In the genomic region with DNA sequence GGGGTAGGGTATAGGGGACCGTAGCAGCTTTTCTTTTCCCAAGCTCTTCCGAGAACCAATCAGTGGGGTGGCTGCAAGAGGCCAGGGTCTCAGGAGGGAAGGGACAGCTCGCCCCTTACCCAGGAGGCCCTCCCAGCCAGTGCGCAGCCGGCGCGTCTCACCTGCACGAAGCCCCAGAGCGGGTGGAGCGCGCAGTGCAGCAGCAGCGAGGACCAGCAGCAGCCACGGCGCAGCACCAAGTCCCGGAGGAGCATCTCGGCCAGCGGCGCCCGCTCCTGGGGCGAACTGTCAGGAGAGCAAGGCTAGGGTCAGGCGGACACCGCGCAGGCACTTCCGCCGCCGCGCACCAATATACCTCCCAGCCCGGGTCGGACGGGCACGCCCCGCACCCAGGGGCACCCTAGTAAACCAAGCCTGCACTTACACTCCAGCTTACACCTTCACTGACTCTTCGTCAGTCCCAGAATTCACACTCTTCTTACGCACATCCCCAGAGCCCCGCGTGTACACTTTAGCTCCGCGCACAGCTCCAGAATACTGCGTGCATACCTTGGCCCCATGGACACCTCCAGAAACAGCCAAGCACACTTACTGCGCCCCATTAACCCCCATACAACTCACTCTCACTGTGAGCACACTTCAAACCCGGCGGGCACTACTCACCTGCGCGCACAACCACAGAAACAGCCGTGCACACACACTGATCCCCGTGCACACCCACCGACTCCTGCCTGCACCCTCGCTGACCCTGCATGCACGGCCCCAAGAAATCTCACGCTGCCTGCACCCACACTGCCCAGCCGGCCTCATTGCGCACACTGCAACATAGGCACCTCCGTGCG, we compare ENCODE assay signal across 10 cellular contexts. TPM values are rescaled to one million over a fixed set of nuclear protein-coding genes. Genes with fewer than 3 reads are reported as not detected.
DNase-seq lines count a peak whose midpoint lies in the region; ATAC-seq and TF ChIP-seq lines count a peak whose summit lies in the region.
"Had no signal": no experiment of that assay in that cellular context is flagged by ENCODE, and none has a peak within 500 bp of the region (broad histone marks: within the 10 kb centered on the region; RNA-seq: fewer than 3 reads in every experiment).

No MANE protein-coding gene starts in this region.

- H3K27ac ChIP-seq in HUES64 (ENCODE audit: low read depth, low read length), result no peak overlapping the region
- no peak overlapping the region for H3K27ac ChIP-seq in colonic mucosa
- no peak overlapping the region for H3K27ac ChIP-seq in lower lobe of right lung
- peak overlapping the region; percentile 88 for H3K27ac ChIP-seq in stomach smooth muscle (ENCODE audit: low read length)

- WGBS in HUES64, result 3% methylated on average over 54 of the region's 54 CpGs

- intact Hi-C loops in colonic mucosa (cut with DNase I) (no loop called here), lower lobe of right lung (cut with DNase I) (no loop called here)

- H3K27me3 ChIP-seq in HUES64 (ENCODE audit: insufficient read depth, low read length) (peaks cover 37% of the 10 kb centered on the region), colonic mucosa (peaks cover 16% of the 10 kb centered on the region), lower lobe of right lung (ENCODE audit: low read depth) (peaks cover 34% of the 10 kb centered on the region), stomach smooth muscle (ENCODE audit: control insufficient read depth in 1 of 2, insufficient read depth in 2 of 2, low read length in 2 of 2) (no peaks in the 10 kb centered on the region)

- H3K36me3 ChIP-seq in HUES64 (ENCODE audit: insufficient read depth, low read length), result no peaks in the 10 kb centered on the region
- H3K36me3 ChIP-seq in colonic mucosa, result no peaks in the 10 kb centered on the region
- no peaks in the 10 kb centered on the region for H3K36me3 ChIP-seq in lower lobe of right lung
- peaks cover 4 to 9% of the 10 kb centered on the region in 2 donors for H3K36me3 ChIP-seq in stomach smooth muscle (ENCODE audit: control insufficient read depth in 2 of 2, insufficient read depth in 2 of 2, low read length in 2 of 2)

- H3K4me3 ChIP-seq in HUES64 (ENCODE audit: low read length), result peak overlapping the region; percentile 67
- peak overlapping the region; percentile 40 for H3K4me3 ChIP-seq in colonic mucosa
- peak overlapping the region; percentile 46 for H3K4me3 ChIP-seq in lower lobe of right lung
- H3K4me3 ChIP-seq in stomach smooth muscle (ENCODE audit: low read length in 2 of 2), result peak overlapping the region; percentile 90 to 92

- TF ChIP-seq CTCF in colonic mucosa (IDR thresholded peaks at IDR 0.05), result no peak
- TF ChIP-seq CTCF in lower lobe of right lung (IDR thresholded peaks at IDR 0.05), result no peak
- no peak for TF ChIP-seq CTCF in GM20000 (IDR thresholded peaks at IDR 0.05; ENCODE audit: extremely low read depth, missing control alignments)

- DNase-seq in colonic mucosa (no peak), lower lobe of right lung (no peak), GM20000 (ENCODE audit: low spot score) (no peak), SHP77 (lab: John Stamatoyannopoulos, UW) (no peak)
- DNase-seq: KG1 had no signal

- ATAC-seq in lower lobe of right lung, result peak; percentile 10 to 25
- ATAC-seq in GM19351 (IDR thresholded peaks at IDR 0.05; ENCODE audit: unreplicated experiment), result no peak
- ATAC-seq in HG03095 (IDR thresholded peaks at IDR 0.05; ENCODE audit: unreplicated experiment), result no peak

- H3K9me3 ChIP-seq in HUES64 (ENCODE audit: insufficient read depth, low read depth, low read length) (no peaks in the 10 kb centered on the region), colonic mucosa (no peaks in the 10 kb centered on the region), lower lobe of right lung (no peaks in the 10 kb centered on the region), stomach smooth muscle (ENCODE audit: control insufficient read depth in 2 of 2, low read length in 2 of 2) (no peaks in the 10 kb centered on the region)

- peak overlapping the region; percentile 81; the same call in 1 of the 2 replicates for H3K9ac ChIP-seq in HUES64 (ENCODE audit: low read depth, low read length)
- peak overlapping the region in 1 of 2 donors; percentile 60 for H3K9ac ChIP-seq in colonic mucosa (ENCODE audit: low read depth in 2 of 2, low read length in 2 of 2)
- peak overlapping the region; percentile 67 to 80 for H3K9ac ChIP-seq in stomach smooth muscle (ENCODE audit: low read length in 2 of 2)

- H3K4me1 ChIP-seq in HUES64 (ENCODE audit: insufficient read depth, low read length), result peaks cover 11% of the 10 kb centered on the region
- H3K4me1 ChIP-seq in colonic mucosa, result no peaks in the 10 kb centered on the region
- no peaks in the 10 kb centered on the region for H3K4me1 ChIP-seq in lower lobe of right lung
- peaks cover 68% of the 10 kb centered on the region for H3K4me1 ChIP-seq in stomach smooth muscle (ENCODE audit: control insufficient read depth, insufficient read depth, low read length)

RNA-seq across cellular contexts. Expression of a gene that starts 0.6 kb away (rescaled TPM):
- 2.8 TPM for polyA plus RNA-seq in HUES64 (2013, experiment 1 of 2)
- polyA plus RNA-seq in HUES64 (2013, experiment 2 of 2), result 2.7 TPM
- 1 to 10 TPM; 1.2 to 4.4 TPM for total RNA-seq in colonic mucosa
- total RNA-seq in lower lobe of right lung, result 3.0 TPM
- total RNA-seq: myocyte had no signal

Comparison
In these comparisons a context has a peak if more than half of its experiments do, and no peak if none do; other contexts are left out.
1. H3K4me3 ChIP-seq: peak in every context shown above with its lines; median percentile 91 in stomach smooth muscle; 67 in HUES64; 46 in lower lobe of right lung; 40 in colonic mucosa.
2. ATAC-seq: peak in lower lobe of right lung (2 of 2); none in GM19351 (single experiment) and HG03095 (single experiment).